9 cellular contexts compared by ENCODE assay signal in genomic region chr17:39926588-39927100, GRCh38. TPM values are rescaled to one million over a fixed set of nuclear protein-coding genes. Genes with fewer than 3 reads are reported as not detected.
A peak's percentile ranks its signal among the peaks of the same experiment; 100 is the strongest.
DNase-seq lines count a peak whose midpoint lies in the region; ATAC-seq and TF ChIP-seq lines count a peak whose summit lies in the region.
"Had no signal": no experiment of that assay in that cellular context is flagged by ENCODE, and none has a peak within 500 bp of the region (broad histone marks: within the 10 kb centered on the region; RNA-seq: fewer than 3 reads in every experiment).

No MANE protein-coding gene starts in this region.

- H3K4me1 Mint-ChIP-seq in CD4-positive, alpha-beta T cell (ENCODE audit: low read depth), result peaks cover 60% of the 10 kb centered on the region
- H3K4me1 Mint-ChIP-seq in GM23338, result peaks cover 42% of the 10 kb centered on the region

- H3K9ac ChIP-seq in OCI-LY3 (ENCODE audit: low read length) (peak overlapping the region; percentile 88), parathyroid adenoma (peak overlapping the region; percentile 74)

- peaks cover 7% of the 10 kb centered on the region for H3F3A ChIP-seq in GM23338 (replicated peaks; ENCODE audit: low read depth)

- peak overlapping the region; percentile 97 for H3K4me3 ChIP-seq in GM23338
- H3K4me3 ChIP-seq in OCI-LY3 (ENCODE audit: low read length), result peak overlapping the region; percentile 88
- peak overlapping the region; percentile 92 for H3K4me3 ChIP-seq in parathyroid adenoma (ENCODE audit: low read depth, low read length)

- H3K27ac Mint-ChIP-seq in CD4-positive, alpha-beta T cell, result peak overlapping the region; percentile 93
- peak overlapping the region; percentile 90 for H3K27ac Mint-ChIP-seq in GM23338

- H3K9me2 ChIP-seq in GM23338 (ENCODE audit: insufficient read depth), result no peaks in the 10 kb centered on the region

- intact Hi-C loops in CD4-positive, alpha-beta T cell (cut with DNase I, micrococcal nuclease), result loop anchor here (1.0 to 10.0 kb wide), 10 partner anchors 27 to 472 kb away; partner anchors contain the start of genes PSMD3 (in 2 of the 2), GSDMA (in 1 of the 2), MED1 (in 1 of the 2) and MED24 (in 1 of the 2)

- H3K9me3 Mint-ChIP-seq in CD4-positive, alpha-beta T cell, result no peaks in the 10 kb centered on the region
- H3K9me3 Mint-ChIP-seq in GM23338, result no peaks in the 10 kb centered on the region

- peaks cover 32% of the 10 kb centered on the region for H3K79me2 ChIP-seq in GM23338 (replicated peaks; ENCODE audit: insufficient read depth)
- H3K79me2 ChIP-seq in OCI-LY3 (ENCODE audit: low read length), result peaks cover 29% of the 10 kb centered on the region
- peaks cover 17% of the 10 kb centered on the region for H3K79me2 ChIP-seq in parathyroid adenoma

- no peak for TF ChIP-seq CTCF in CD4-positive, alpha-beta T cell (IDR thresholded peaks at IDR 0.05)
- TF ChIP-seq CTCF in GM23338 (conservative IDR thresholded peaks at IDR 0.05; ENCODE audit: low read depth in 2 of 2) (no peak), OCI-LY3 (IDR thresholded peaks at IDR 0.05; ENCODE audit: low read depth, low read length) (no peak), parathyroid adenoma (IDR thresholded peaks at IDR 0.05) (no peak)

- H3K4me2 ChIP-seq in GM23338, result peak overlapping the region; percentile 93
- H3K4me2 ChIP-seq in OCI-LY3 (ENCODE audit: low read length), result peak overlapping the region; percentile 96
- H3K4me2 ChIP-seq in parathyroid adenoma (ENCODE audit: low read length), result peak overlapping the region; percentile 90

- peaks cover 15% of the 10 kb centered on the region for H3K4me1 ChIP-seq in GM23338 (ENCODE audit: insufficient read depth)
- H3K4me1 ChIP-seq in OCI-LY3 (ENCODE audit: low read length), result peaks cover 36% of the 10 kb centered on the region
- peaks cover 17% of the 10 kb centered on the region for H3K4me1 ChIP-seq in parathyroid adenoma

- H4K20me1 ChIP-seq in GM23338 (replicated peaks; ENCODE audit: insufficient read depth), result peaks cover 17% of the 10 kb centered on the region
- H4K20me1 ChIP-seq in OCI-LY3 (ENCODE audit: insufficient read depth, low read length), result peaks cover 19% of the 10 kb centered on the region; the same call in 1 of the 2 replicates

- H3K36me3 ChIP-seq in GM23338 (ENCODE audit: insufficient read depth) (peaks cover 5% of the 10 kb centered on the region; the same call in 1 of the 2 replicates), OCI-LY3 (replicated peaks; ENCODE audit: low read depth, low read length) (peaks cover 18% of the 10 kb centered on the region), parathyroid adenoma (ENCODE audit: control insufficient read depth, insufficient read depth, low read length) (no peaks in the 10 kb centered on the region)

- no peaks in the 10 kb centered on the region for H3K27me3 ChIP-seq in CD4-positive, alpha-beta T cell (ENCODE audit: control insufficient read depth, insufficient read depth, low read length)
- H3K27me3 ChIP-seq in GM23338 (ENCODE audit: insufficient read depth) (no peaks in the 10 kb centered on the region), OCI-LY3 (ENCODE audit: low read depth, low read length) (no peaks in the 10 kb centered on the region), parathyroid adenoma (ENCODE audit: control insufficient read depth, insufficient read depth, low read length) (no peaks in the 10 kb centered on the region)

- H3K27ac ChIP-seq in CD4-positive, alpha-beta T cell (ENCODE audit: low read depth, low read length), result peak overlapping the region; percentile 90
- H3K27ac ChIP-seq in GM23338 (ENCODE audit: low read depth) (peak overlapping the region; percentile 92), OCI-LY3 (ENCODE audit: low read length) (peak overlapping the region; percentile 46; the same call in 1 of the 2 replicates), parathyroid adenoma (no peak overlapping the region)

- peak overlapping the region; percentile 92 for H3K4me3 Mint-ChIP-seq in CD4-positive, alpha-beta T cell
- peak overlapping the region; percentile 85 for H3K4me3 Mint-ChIP-seq in GM23338

- ATAC-seq in CD4-positive, alpha-beta T cell (ENCODE audit: poor library complexity), result peak; percentile 68
- peak; percentile 59 for ATAC-seq in GM23338

- H2AFZ ChIP-seq in GM23338 (peak overlapping the region; percentile 72; the same call in 1 of the 2 replicates), OCI-LY3 (ENCODE audit: low read depth, low read length) (no peak overlapping the region), parathyroid adenoma (peak overlapping the region; percentile 93)

- no peaks in the 10 kb centered on the region for H3K27me3 Mint-ChIP-seq in CD4-positive, alpha-beta T cell
- H3K27me3 Mint-ChIP-seq in GM23338 (ENCODE audit: insufficient read depth, low read depth, poor library complexity), result peaks cover 5% of the 10 kb centered on the region

- POLR2A ChIA-PET in CD4-positive, alpha-beta T cell (lab: Charles Lee), result interaction anchor here (0.6 to 3.3 kb wide), 35 partner anchors 8 to 727 kb away, joined by 3 to 34 read pairs (median 4); partner anchors contain the start of genes CDK12, GSDMB, IKZF3 and MED1

- H3K9me3 ChIP-seq in CD4-positive, alpha-beta T cell (ENCODE audit: control insufficient read depth, low read length), result no peaks in the 10 kb centered on the region
- H3K9me3 ChIP-seq in OCI-LY3 (ENCODE audit: insufficient read depth, low read length) (no peaks in the 10 kb centered on the region), parathyroid adenoma (ENCODE audit: control insufficient read depth, low read length) (no peaks in the 10 kb centered on the region)

- CTCF ChIA-PET in CD4-positive, alpha-beta T cell (lab: Charles Lee), result interaction anchor here (0.5 to 2.1 kb wide), 4 partner anchors 54 to 305 kb away, joined by 3 to 8 read pairs (median 4); partner anchors contain the start of genes MIEN1 and PSMD3

- peaks cover 46% of the 10 kb centered on the region for H3K36me3 Mint-ChIP-seq in CD4-positive, alpha-beta T cell (ENCODE audit: low read depth)
- peaks cover 23% of the 10 kb centered on the region for H3K36me3 Mint-ChIP-seq in GM23338 (ENCODE audit: low read depth)

- peak; percentile 47 to 68 (median 53) for DNase-seq in CD4-positive, alpha-beta T cell
- DNase-seq in GM23338 (ENCODE audit: low spot score), result peak; percentile 78
- DNase-seq in activated T-helper 9 cell treated with anti-CD3 and anti-CD28 coated beads, Interleukin-2, amount 50 U/mL, for 16 hours (ENCODE audit: low read depth), result peak; percentile 41
- DNase-seq in germinal center (ENCODE audit: low spot score), result peak; percentile 60
- no peak for DNase-seq in GOT3 (lab: John Stamatoyannopoulos, UW)
- DNase-seq in GM19240 (ENCODE audit: insufficient read length, low spot score), result no peak

TF ChIP-seq in GM23338, 12 proteins besides CTCF, POLR2A, EP300 and RAD21:
- peak; percentile 46 for TF ChIP-seq CREB1 (CRISPR knock-in tag; IDR thresholded peaks at IDR 0.05; ENCODE audit: low read depth)
- TF ChIP-seq JUNB (IDR thresholded peaks at IDR 0.05; ENCODE audit: unreplicated experiment), result no peak
TF ChIP-seq in GM23338: peak in this region for 1.

RNA-seq across cellular contexts. Expression of gene ORMDL3, which starts 0.8 kb away (rescaled TPM):
- total RNA-seq in CD4-positive, alpha-beta T cell, result 100 to 1,000 TPM; 103 to 105 TPM
- 38.5 and 39.2 TPM in 2 replicates for total RNA-seq in GM23338 (2014; rRNA removed; shearing (Covaris generic))
- polyA plus RNA-seq in GM23338 (2016; fragmentation: Nextera tagmentation; extraction: Ambion mirVana), result 33.6 and 41.3 TPM in 2 replicates

RNA-seq across cellular contexts. Expression of gene LRRC3C, which starts 0.9 kb away (rescaled TPM):
- total RNA-seq in CD4-positive, alpha-beta T cell, result not detected
- total RNA-seq in GM23338 (2014; rRNA removed; shearing (Covaris generic)), result 0.24 TPM in 1 of 2 replicates, not detected in the other
- polyA plus RNA-seq in GM23338 (2016; fragmentation: Nextera tagmentation; extraction: Ambion mirVana), result not detected in 2 replicates
- total RNA-seq: T-helper 2 cell treated with Interferon-gamma antibody and Interleukin-4, amounts not matched to agents 100 ng/mL and 5 ng/mL, for 36 hours had no signal

RNA-seq across cellular contexts. Expression of gene GSDMB, which starts 8.2 kb away (rescaled TPM):
- total RNA-seq in CD4-positive, alpha-beta T cell, result 10 to 100 TPM; 22.3 to 22.7 TPM
- 5.4 and 12.6 TPM in 2 replicates for total RNA-seq in GM23338 (2014; rRNA removed; shearing (Covaris generic))
- 5.5 and 7.6 TPM in 2 replicates for polyA plus RNA-seq in GM23338 (2016; fragmentation: Nextera tagmentation; extraction: Ambion mirVana)

RNA-seq across cellular contexts. Expression of gene GSDMA, which starts 36.2 kb away (rescaled TPM):
- under 1 TPM in 1 of 2 experiments, not detected in 1; 0.14 TPM for total RNA-seq in CD4-positive, alpha-beta T cell
- total RNA-seq in GM23338 (2014; rRNA removed; shearing (Covaris generic)), result 1.0 TPM in 1 of 2 replicates, not detected in the other
- polyA plus RNA-seq in GM23338 (2016; fragmentation: Nextera tagmentation; extraction: Ambion mirVana), result not detected in 2 replicates

RNA-seq across cellular contexts. Expression of gene PSMD3, which starts 54.0 kb away (rescaled TPM):
- 10 to 100 TPM; 66.7 to 71.9 TPM for total RNA-seq in CD4-positive, alpha-beta T cell
- total RNA-seq in GM23338 (2014; rRNA removed; shearing (Covaris generic)), result 200 and 217 TPM in 2 replicates
- polyA plus RNA-seq in GM23338 (2016; fragmentation: Nextera tagmentation; extraction: Ambion mirVana), result 100 and 112 TPM in 2 replicates

Comparison
In these comparisons a context has a peak if more than half of its experiments do, and no peak if none do; other contexts are left out.
1. DNase-seq: peak in CD4-positive, alpha-beta T cell (10 of 10), GM23338 (single experiment), activated T-helper 9 cell treated with anti-CD3 and anti-CD28 coated beads, Interleukin-2, amount 50 U/mL, for 16 hours (single experiment) and germinal center (single experiment); none in GOT3 (single experiment) and GM19240 (single experiment).
2. Peak in every context shown above with its lines, with median percentiles within 50 percentile points of each other: H3K4me2 ChIP-seq and H3K4me3 ChIP-seq.